ENCODE assay signal across 16 cellular contexts in the genomic region with DNA sequence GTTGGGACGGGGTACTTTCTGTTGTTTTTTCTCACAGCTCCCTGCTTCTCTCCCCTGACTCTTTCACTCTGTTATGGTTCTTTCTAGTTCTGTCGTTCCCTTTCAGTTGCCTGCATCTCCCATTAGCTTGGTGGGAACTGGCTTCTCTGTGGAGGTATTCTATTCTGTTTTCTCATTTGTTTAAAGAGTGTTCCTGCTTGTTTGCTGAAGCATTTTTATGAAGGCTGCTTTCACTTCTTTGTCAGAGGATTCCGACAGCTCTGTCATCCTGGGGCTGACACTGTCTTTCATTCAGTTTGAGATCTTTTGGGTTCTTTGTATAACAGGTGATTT.
A peak's percentile ranks its signal among the peaks of the same experiment; 100 is the strongest.
DNase-seq lines count a peak whose midpoint lies in the region; ATAC-seq and TF ChIP-seq lines count a peak whose summit lies in the region.
"Had no signal": no experiment of that assay in that cellular context is flagged by ENCODE, and none has a peak within 500 bp of the region (broad histone marks: within the 10 kb centered on the region; RNA-seq: fewer than 3 reads in every experiment).

No MANE protein-coding gene starts in this region.

- H3K9me3 ChIP-seq in left ventricle myocardium inferior (replicated peaks) (no peaks in the 10 kb centered on the region), right cardiac atrium (ENCODE audit: control insufficient read depth, low read length) (no peaks in the 10 kb centered on the region), transverse colon (no peaks in the 10 kb centered on the region), upper lobe of right lung (no peaks in the 10 kb centered on the region), HAP-1 (no peaks in the 10 kb centered on the region)

- in situ Hi-C loops in transverse colon (cut with MboI; ENCODE audit: low pct_ligation_motif_present in 1 of 4, low pct_unique_long_range_greater_than_20kb in 1 of 4, low sequenced_read_pairs in 3 of 4) (no loop called here), HAP-1 (cut with MboI; ENCODE audit: low sequenced_read_pairs) (no loop called here)

- ATAC-seq in right cardiac atrium = no peak
- ATAC-seq in WTC11 = no peak
- no peak for ATAC-seq in upper lobe of right lung
- ATAC-seq: SK-N-SH treated with all-trans-retinoic acid at 6 μM for 48 hours had no signal

- CTCF ChIA-PET in WTC11 (lab: Charles Lee) = no interaction called here

- no peak for TF ChIP-seq POLR2A in transverse colon (IDR thresholded peaks at IDR 0.05)

- intact Hi-C loops in left ventricle myocardium inferior (cut with micrococcal nuclease) = no loop called here
- intact Hi-C loops in right cardiac atrium (cut with DNase I) = no loop called here
- intact Hi-C loops in transverse colon (cut with DNase I; ENCODE audit: low total_unique reads) = no loop called here
- intact Hi-C loops in upper lobe of right lung (cut with DNase I) = no loop called here

- POLR2A ChIA-PET in WTC11 (lab: Charles Lee) = no interaction called here

- peaks cover under 1% of the 10 kb centered on the region for H3K4me1 Mint-ChIP-seq in WTC11
- peaks cover 27 to 33% of the 10 kb centered on the region in 2 donors for H3K4me1 Mint-ChIP-seq in immature natural killer cell

- no peaks in the 10 kb centered on the region for H3K36me3 Mint-ChIP-seq in WTC11
- H3K36me3 Mint-ChIP-seq in immature natural killer cell = no peaks in the 10 kb centered on the region

- TF ChIP-seq CTCF in left ventricle myocardium inferior (IDR thresholded peaks at IDR 0.05; ENCODE audit: borderline replicate concordance) = no peak
- no peak for TF ChIP-seq CTCF in WTC11 (IDR thresholded peaks at IDR 0.05)
- no peak for TF ChIP-seq CTCF in transverse colon (IDR thresholded peaks at IDR 0.05)
- no peak for TF ChIP-seq CTCF in upper lobe of right lung (IDR thresholded peaks at IDR 0.05)

- H3K27ac Mint-ChIP-seq in WTC11 (peak overlapping the region; percentile 20; the same call in 1 of the 2 replicates), immature natural killer cell (peak overlapping the region; percentile 86 to 91 (median 88))

- DNase-seq in left ventricle myocardium inferior (no peak), right cardiac atrium (no peak), WTC11 (ENCODE audit: low spot score) (no peak), immature natural killer cell (no peak), transverse colon (no peak), upper lobe of right lung (no peak), HAP-1 (ENCODE audit: low spot score in 2 of 2) (no peak), NCI-H1105 (lab: John Stamatoyannopoulos, UW) (no peak)
- DNase-seq: activated CD8-positive, alpha-beta memory T cell treated with anti-CD3 and anti-CD28 coated beads, Interleukin-2, amount 50 U/mL, for 48 hours; amniotic stem cell; effector CD8-positive, alpha-beta T cell; head of caudate nucleus; NCI-H1417 treated with DMSO at 0.1 percent for 48 hours; NCI-H82 had no signal

- H3K27ac ChIP-seq in left ventricle myocardium inferior (replicated peaks) (peak overlapping the region; percentile 47), right cardiac atrium (ENCODE audit: low read length) (no peak overlapping the region), transverse colon (peak overlapping the region in 3 of 4 donors; percentile 6 to 35 (median 27)), upper lobe of right lung (no peak overlapping the region)

- WGBS in right cardiac atrium = 85% methylated on average over 3 of the region's 3 CpGs
- 53 to 57% methylated on average over 2 to 3 of the region's 3 CpGs for WGBS in transverse colon (ENCODE audit: low coverage in 1 of 2), 2 donors

- H3K4me3 ChIP-seq in left ventricle myocardium inferior (no peak overlapping the region), right cardiac atrium (ENCODE audit: low read length) (no peak overlapping the region), transverse colon (no peak overlapping the region), upper lobe of right lung (no peak overlapping the region), HAP-1 (no peak overlapping the region)
- H3K4me3 ChIP-seq: lung had no signal

- no peaks in the 10 kb centered on the region; the same call in none of the 2 replicates for H3K27me3 Mint-ChIP-seq in WTC11 (ENCODE audit: low read depth)
- H3K27me3 Mint-ChIP-seq in immature natural killer cell (ENCODE audit: low read depth in 3 of 3) = peaks cover 11 to 27% (median 21%) of the 10 kb centered on the region in 3 donors

- no peaks in the 10 kb centered on the region for H3K36me3 ChIP-seq in left ventricle myocardium inferior
- H3K36me3 ChIP-seq in transverse colon = no peaks in the 10 kb centered on the region
- H3K36me3 ChIP-seq in upper lobe of right lung = no peaks in the 10 kb centered on the region
- H3K36me3 ChIP-seq in HAP-1 (replicated peaks) = no peaks in the 10 kb centered on the region

- TF ChIP-seq EP300 in transverse colon (IDR thresholded peaks at IDR 0.05; ENCODE audit: low read depth) = no peak

- H3K4me1 ChIP-seq in left ventricle myocardium inferior (peaks cover 22% of the 10 kb centered on the region), right cardiac atrium (ENCODE audit: control insufficient read depth, insufficient read depth, low read length) (peaks cover 3% of the 10 kb centered on the region), transverse colon (peaks cover 0 to 13% (median 5%) of the 10 kb centered on the region in 4 donors), upper lobe of right lung (no peaks in the 10 kb centered on the region), HAP-1 (peaks cover 6% of the 10 kb centered on the region; the same call in 1 of the 2 replicates)

- H3K4me3 Mint-ChIP-seq in WTC11 (no peak overlapping the region), immature natural killer cell (peak overlapping the region; percentile 24 to 69 (median 28))

- H3K9me3 Mint-ChIP-seq in WTC11 (no peaks in the 10 kb centered on the region), immature natural killer cell (peaks cover 0 to 7% (median 4%) of the 10 kb centered on the region in 6 donors)

- H3K27me3 ChIP-seq in left ventricle myocardium inferior (ENCODE audit: low read depth) (peaks cover 6% of the 10 kb centered on the region), right cardiac atrium (ENCODE audit: control insufficient read depth, insufficient read depth) (no peaks in the 10 kb centered on the region), transverse colon (no peaks in the 10 kb centered on the region), upper lobe of right lung (no peaks in the 10 kb centered on the region), HAP-1 (ENCODE audit: low read depth) (no peaks in the 10 kb centered on the region)

TF ChIP-seq in WTC11, 78 proteins besides CTCF, POLR2A, EP300 and RAD21:
- no peak for TF ChIP-seq ZNF416 (CRISPR knock-in tag; IDR thresholded peaks at IDR 0.05)
- TF ChIP-seq AFF4 (CRISPR knock-in tag; IDR thresholded peaks at IDR 0.05; ENCODE audit: borderline replicate concordance) = no peak
- TF ChIP-seq TP53 (CRISPR knock-in tag; IDR thresholded peaks at IDR 0.05) = no peak
- no peak for TF ChIP-seq IRF2 (CRISPR knock-in tag; IDR thresholded peaks at IDR 0.05; ENCODE audit: borderline replicate concordance, low read depth)
- TF ChIP-seq JAZF1 (CRISPR knock-in tag; IDR thresholded peaks at IDR 0.05) = no peak
- no peak for TF ChIP-seq PRRX2 (CRISPR knock-in tag; IDR thresholded peaks at IDR 0.05)
- no peak for TF ChIP-seq NFE2L1 (CRISPR knock-in tag; IDR thresholded peaks at IDR 0.05)
- TF ChIP-seq MLX (CRISPR knock-in tag; IDR thresholded peaks at IDR 0.05) = no peak

Comparison
In these comparisons a context has a peak if more than half of its experiments do, and no peak if none do; other contexts are left out.
1. H3K27ac ChIP-seq: peak in left ventricle myocardium inferior (single experiment) and transverse colon (3 of 4); none in right cardiac atrium (single experiment) and upper lobe of right lung (single experiment).